In the genomic region with DNA sequence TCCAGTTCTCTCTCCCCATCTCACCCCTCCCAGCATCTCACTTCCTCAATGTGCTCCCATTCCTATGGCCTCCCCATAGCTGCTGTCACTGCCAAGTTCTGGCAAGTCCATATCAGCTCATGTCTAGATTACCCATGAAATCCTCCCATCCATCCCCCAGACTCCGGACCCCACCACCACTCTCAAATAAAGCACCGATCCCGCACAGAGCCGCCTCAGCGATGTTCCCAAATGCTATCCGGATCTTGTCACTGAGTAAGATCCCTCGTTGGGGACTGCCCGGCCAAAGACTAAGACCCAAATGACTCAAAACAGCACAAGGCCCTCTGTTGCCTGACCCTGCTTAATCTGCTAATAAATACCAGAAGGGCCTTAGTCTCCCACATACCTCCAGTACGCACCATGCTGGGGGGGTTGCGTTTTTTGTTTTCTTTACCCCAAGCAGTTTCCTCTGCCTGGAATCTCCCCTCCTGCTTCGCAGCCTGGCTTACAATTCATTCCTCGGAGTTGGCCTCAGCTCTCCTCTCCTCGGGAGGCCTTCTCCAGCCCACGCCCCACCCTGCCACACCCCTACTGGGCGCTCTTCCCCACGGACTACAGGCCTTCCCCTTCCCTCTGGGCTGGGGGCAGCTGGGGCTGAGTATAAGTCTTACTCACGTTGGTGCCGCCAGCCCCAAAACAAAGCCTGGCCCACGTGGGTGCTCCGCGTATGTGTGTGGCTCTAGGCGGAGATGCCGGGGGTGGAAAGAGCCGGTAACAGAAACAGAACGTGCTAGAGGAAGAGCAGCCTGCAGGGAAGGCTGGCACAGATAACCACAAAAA, we compare ENCODE assay signal across 8 cellular contexts. TPM values are rescaled to one million over a fixed set of nuclear protein-coding genes. Genes with fewer than 3 reads are reported as not detected.
DNase-seq lines count a peak whose midpoint lies in the region; ATAC-seq and TF ChIP-seq lines count a peak whose summit lies in the region.

No MANE protein-coding gene starts in this region.

- H3K27ac ChIP-seq in DND-41 (ENCODE audit: low read length): no peak overlapping the region
- H3K27ac ChIP-seq in Panc1 (ENCODE audit: low read length): peak overlapping the region; percentile 86

- peak overlapping the region; percentile 86; the same call in 1 of the 2 replicates for H3K9ac ChIP-seq in DND-41 (ENCODE audit: low read depth, low read length)

- no peak overlapping the region for H2AFZ ChIP-seq in DND-41 (ENCODE audit: low read depth, low read length)

- peaks cover 6% of the 10 kb centered on the region; the same call in 1 of the 2 replicates for H3K79me2 ChIP-seq in DND-41 (ENCODE audit: insufficient read depth, low read length)

- H3K36me3 ChIP-seq in DND-41 (ENCODE audit: insufficient read depth, low read length) (no peaks in the 10 kb centered on the region), Panc1 (ENCODE audit: control insufficient read depth, insufficient read depth, low read length) (peaks cover 4% of the 10 kb centered on the region; the same call in 1 of the 2 replicates)

- H3K9me3 ChIP-seq in DND-41 (ENCODE audit: insufficient read depth, low read length, severe bottlenecking): no peaks in the 10 kb centered on the region
- H3K9me3 ChIP-seq in Panc1 (ENCODE audit: control insufficient read depth, insufficient read depth, low read depth, low read length): no peaks in the 10 kb centered on the region

- H4K20me1 ChIP-seq in DND-41 (ENCODE audit: insufficient read depth, low read length): peaks cover 20% of the 10 kb centered on the region

- TF ChIP-seq CTCF in DND-41 (IDR thresholded peaks at IDR 0.05; ENCODE audit: borderline replicate concordance, extremely low read depth, low read length, poor library complexity, severe bottlenecking) (no peak), Panc1 (IDR thresholded peaks at IDR 0.05) (no peak)

- H3K4me1 ChIP-seq in DND-41 (ENCODE audit: insufficient read depth, low read length): peaks cover 38% of the 10 kb centered on the region
- H3K4me1 ChIP-seq in Panc1 (ENCODE audit: control insufficient read depth, insufficient read depth, low read length): peaks cover 34% of the 10 kb centered on the region

- CTCF ChIA-PET in Panc1 (lab: Charles Lee): interaction anchor here (0.5 kb wide), 1 partner anchor 190 kb away, joined by 11 read pairs; no protein-coding TSS in a partner anchor

- no TSS peak for BruUV-seq in Panc1 (replicated peaks; lab: Mats Ljungman, UMichigan)

- peak overlapping the region in 1 of 2 experiments; percentile 70; a peak in 2 of 4 replicates for H3K4me3 ChIP-seq in DND-41 (ENCODE audit: low read depth in 1 of 2, low read length in 2 of 2)
- peak overlapping the region; percentile 81 to 92 for H3K4me3 ChIP-seq in Panc1 (ENCODE audit: low read depth in 2 of 2, low read length in 2 of 2)

- peak; percentile 15 for DNase-seq in DND-41
- peak; percentile 36 for DNase-seq in Panc1 (ENCODE audit: low read depth, low spot score)
- peak; percentile 78 for DNase-seq in activated naive CD4-positive, alpha-beta T cell treated with Interleukin-2 at 50 U/mL for 16 hours
- peak; percentile 88 for DNase-seq in glomerular visceral epithelial cell (ENCODE audit: extremely low spot score)
- peak; percentile 57 for DNase-seq in retina
- no peak for DNase-seq in NCI-H2196 (lab: John Stamatoyannopoulos, UW; ENCODE audit: unreplicated experiment)

- POLR2A ChIA-PET in Panc1 (lab: Charles Lee): interaction anchor here (0.8 kb wide), 1 partner anchor 80 kb away, joined by 4 read pairs; no protein-coding TSS in a partner anchor

- no peaks in the 10 kb centered on the region for H3K27me3 ChIP-seq in DND-41 (ENCODE audit: insufficient read depth, low read length, poor library complexity)
- H3K27me3 ChIP-seq in Panc1 (ENCODE audit: control insufficient read depth, insufficient read depth, low read length): no peaks in the 10 kb centered on the region

- intact Hi-C loops in Panc1 (cut with micrococcal nuclease; ENCODE audit: unreplicated experiment): loop anchor here (5.0 kb wide), 1 partner anchor 99 kb away; no protein-coding TSS in a partner anchor

- peak overlapping the region; percentile 75 for H3K4me2 ChIP-seq in DND-41 (ENCODE audit: insufficient read depth, low read length)

- ATAC-seq in DND-41 (ENCODE audit: insufficient read depth, low read depth): no peak
- peak; percentile 1; the same call in 1 of the 2 replicates for ATAC-seq in Panc1
- ATAC-seq in HG02759 (IDR thresholded peaks at IDR 0.05; ENCODE audit: unreplicated experiment): no peak
- no peak for ATAC-seq in GM18870 (IDR thresholded peaks at IDR 0.05; ENCODE audit: unreplicated experiment)

- in situ Hi-C loops in Panc1 (cut with HindIII; ENCODE audit: low pct_unique_long_range_greater_than_20kb, low sequenced_read_pairs): no loop called here

RNA-seq across cellular contexts. Expression of a gene that starts 1.8 kb away (rescaled TPM):
- 30.1 TPM for total RNA-seq in Panc1 (2021; ENCODE audit: unreplicated experiment)
- polyA plus RNA-seq in Panc1 (2012; ENCODE audit: insufficient read length): 18.3 TPM
